ENCODE assay signal across 18 cellular contexts in genomic region chr9:6460189-6460768, GRCh38. TPM values are rescaled to one million over a fixed set of nuclear protein-coding genes. Genes with fewer than 3 reads are reported as not detected.
DNase-seq lines count a peak whose midpoint lies in the region; ATAC-seq and TF ChIP-seq lines count a peak whose summit lies in the region.
"Had no signal": no experiment of that assay in that cellular context is flagged by ENCODE, and none has a peak within 500 bp of the region (broad histone marks: within the 10 kb centered on the region; RNA-seq: fewer than 3 reads in every experiment).

No MANE protein-coding gene starts in this region.

- ATAC-seq in GM18909 (IDR thresholded peaks at IDR 0.05; ENCODE audit: poor library complexity, unreplicated experiment) (peak; percentile 62), HG03097 (IDR thresholded peaks at IDR 0.05; ENCODE audit: low FRiP score, unreplicated experiment) (peak; percentile 57)

- H3K27ac ChIP-seq in coronary artery: no peak overlapping the region
- H3K27ac ChIP-seq: 22Rv1, BLaER1, PC-9, SK-N-MC had no signal

- H3K27ac Mint-ChIP-seq in activated CD4-positive, alpha-beta memory T cell treated with anti-CD3 and anti-CD28 coated beads for 36 hours: peak overlapping the region; percentile 5
- no peak overlapping the region for H3K27ac Mint-ChIP-seq in activated CD4-positive, alpha-beta memory T cell treated with anti-CD3 and anti-CD28 coated beads, Interleukin-2, amount 10 ng/mL, durations not matched to agents 7 days and 5 days
- H3K27ac Mint-ChIP-seq in neural crest cell (ENCODE audit: unreplicated experiment): peak overlapping the region; percentile 8

- H3K36me3 Mint-ChIP-seq in activated CD4-positive, alpha-beta memory T cell treated with anti-CD3 and anti-CD28 coated beads for 36 hours: peaks cover 43% of the 10 kb centered on the region
- H3K36me3 Mint-ChIP-seq in activated CD4-positive, alpha-beta memory T cell treated with anti-CD3 and anti-CD28 coated beads, Interleukin-2, amount 10 ng/mL, durations not matched to agents 7 days and 5 days (ENCODE audit: low read depth): peaks cover 59% of the 10 kb centered on the region
- H3K36me3 Mint-ChIP-seq in neural crest cell (ENCODE audit: low read depth): peaks cover 38% of the 10 kb centered on the region

- TF ChIP-seq CTCF in neural crest cell (conservative IDR thresholded peaks at IDR 0.05) (no peak), coronary artery (IDR thresholded peaks at IDR 0.05) (no peak)

- CTCF ChIA-PET in activated CD4-positive, alpha-beta memory T cell treated with anti-CD3 and anti-CD28 coated beads for 36 hours (lab: Charles Lee): interaction anchor here (1.4 kb wide), 1 partner anchor 9 kb away, joined by 4 read pairs; no protein-coding TSS in a partner anchor
- CTCF ChIA-PET in activated CD4-positive, alpha-beta memory T cell treated with anti-CD3 and anti-CD28 coated beads, Interleukin-2, amount 10 ng/mL, durations not matched to agents 7 days and 5 days (lab: Charles Lee): interaction anchor here (0.6 kb wide), 1 partner anchor 302 kb away, joined by 4 read pairs; no protein-coding TSS in a partner anchor

- peaks cover 13% of the 10 kb centered on the region for H3K9me3 Mint-ChIP-seq in activated CD4-positive, alpha-beta memory T cell treated with anti-CD3 and anti-CD28 coated beads for 36 hours
- H3K9me3 Mint-ChIP-seq in activated CD4-positive, alpha-beta memory T cell treated with anti-CD3 and anti-CD28 coated beads, Interleukin-2, amount 10 ng/mL, durations not matched to agents 7 days and 5 days: peaks cover 10% of the 10 kb centered on the region
- peaks cover 8% of the 10 kb centered on the region for H3K9me3 Mint-ChIP-seq in neural crest cell

- no peak overlapping the region for H3K4me3 Mint-ChIP-seq in activated CD4-positive, alpha-beta memory T cell treated with anti-CD3 and anti-CD28 coated beads for 36 hours
- no peak overlapping the region for H3K4me3 Mint-ChIP-seq in activated CD4-positive, alpha-beta memory T cell treated with anti-CD3 and anti-CD28 coated beads, Interleukin-2, amount 10 ng/mL, durations not matched to agents 7 days and 5 days
- no peak overlapping the region for H3K4me3 Mint-ChIP-seq in neural crest cell
- H3K4me3 Mint-ChIP-seq: H9 had no signal

- H3K27me3 Mint-ChIP-seq in activated CD4-positive, alpha-beta memory T cell treated with anti-CD3 and anti-CD28 coated beads for 36 hours: no peaks in the 10 kb centered on the region
- no peaks in the 10 kb centered on the region for H3K27me3 Mint-ChIP-seq in activated CD4-positive, alpha-beta memory T cell treated with anti-CD3 and anti-CD28 coated beads, Interleukin-2, amount 10 ng/mL, durations not matched to agents 7 days and 5 days
- H3K27me3 Mint-ChIP-seq in neural crest cell (ENCODE audit: low read depth): no peaks in the 10 kb centered on the region

- POLR2A ChIA-PET in activated CD4-positive, alpha-beta memory T cell treated with anti-CD3 and anti-CD28 coated beads for 36 hours (lab: Charles Lee): interaction anchor here (1.5 kb wide), 1 partner anchor 47 kb away, joined by 4 read pairs; the partner anchor contains the start of gene UHRF2
- POLR2A ChIA-PET in activated CD4-positive, alpha-beta memory T cell treated with anti-CD3 and anti-CD28 coated beads, Interleukin-2, amount 10 ng/mL, durations not matched to agents 7 days and 5 days (lab: Charles Lee): interaction anchor here (1.0 to 1.2 kb wide), 3 partner anchors 10 to 46 kb away, joined by 3 to 4 read pairs (median 4); no protein-coding TSS in a partner anchor

- intact Hi-C loops in activated CD4-positive, alpha-beta memory T cell treated with anti-CD3 and anti-CD28 coated beads for 36 hours (cut with micrococcal nuclease): no loop called here

- DNase-seq in activated CD4-positive, alpha-beta memory T cell treated with anti-CD3 and anti-CD28 coated beads for 36 hours: no peak
- DNase-seq in activated CD4-positive, alpha-beta memory T cell treated with anti-CD3 and anti-CD28 coated beads, Interleukin-2, amount 10 ng/mL, durations not matched to agents 7 days and 5 days: no peak
- DNase-seq in neural crest cell (ENCODE audit: low read depth, low spot score) (no peak), coronary artery (ENCODE audit: low spot score) (no peak), activated gamma-delta T cell treated with Interleukin-2 at 50 U/mL for 16 hours (no peak), SW480 (ENCODE audit: low spot score) (no peak)
- DNase-seq: H9, KBM-7, NCI-H1092, NCI-H1694 treated with DMSO at 0.1 percent for 48 hours, NCI-H446, NCI-H748 treated with DMSO at 0.1 percent for 48 hours, PC-9 had no signal

- H3K4me1 Mint-ChIP-seq in activated CD4-positive, alpha-beta memory T cell treated with anti-CD3 and anti-CD28 coated beads for 36 hours (ENCODE audit: low read depth): peaks cover 47% of the 10 kb centered on the region
- H3K4me1 Mint-ChIP-seq in activated CD4-positive, alpha-beta memory T cell treated with anti-CD3 and anti-CD28 coated beads, Interleukin-2, amount 10 ng/mL, durations not matched to agents 7 days and 5 days: peaks cover 23% of the 10 kb centered on the region
- H3K4me1 Mint-ChIP-seq in neural crest cell: no peaks in the 10 kb centered on the region
- H3K4me1 Mint-ChIP-seq: H9 had no signal

- H3K4me3 ChIP-seq in coronary artery: no peak overlapping the region
- H3K4me3 ChIP-seq: BLaER1, PC-9, SK-N-MC had no signal

RNA-seq across cellular contexts. Expression of gene UHRF2, which starts 47.3 kb away (rescaled TPM):
- total RNA-seq in activated CD4-positive, alpha-beta memory T cell treated with anti-CD3 and anti-CD28 coated beads for 36 hours: 10 to 100 TPM; 59.5 to 62.9 TPM
- 10 to 100 TPM; 77.3 to 77.9 TPM for total RNA-seq in activated CD4-positive, alpha-beta memory T cell treated with anti-CD3 and anti-CD28 coated beads, Interleukin-2, amount 10 ng/mL, durations not matched to agents 7 days and 5 days
- total RNA-seq in neural crest cell: 59.4 and 62.5 TPM in 2 replicates
